ENCODE assay signal across 18 cellular contexts in genomic region chr5:61941637-61942036, GRCh38.
"Had no signal": no experiment of that assay in that cellular context is flagged by ENCODE, and none has a peak within 500 bp of the region (broad histone marks: within the 10 kb centered on the region; RNA-seq: fewer than 3 reads in every experiment).

No MANE protein-coding gene starts in this region.

- H3K36me3 Mint-ChIP-seq: naive thymus-derived CD8-positive, alpha-beta T cell had no signal

- H3K9me3 Mint-ChIP-seq: activated CD8-positive, alpha-beta T cell treated with anti-CD3 and anti-CD28 coated beads for 36 hours; stimulated activated naive CD8-positive, alpha-beta T cell treated with anti-CD3 and anti-CD28 coated beads, Interleukin-15, Interleukin-2, amounts not matched to agents 100 ng/mL and 50 ng/mL, for 24 hours had no signal

- H3K36me3 ChIP-seq: prostate gland, sigmoid colon, thoracic aorta, uterus, WERI-Rb-1 had no signal

- H3K27me3 Mint-ChIP-seq: activated CD8-positive, alpha-beta T cell treated with anti-CD3 and anti-CD28 coated beads for 36 hours; stimulated activated naive CD8-positive, alpha-beta T cell treated with anti-CD3 and anti-CD28 coated beads, Interleukin-15, Interleukin-2, amounts not matched to agents 100 ng/mL and 50 ng/mL, for 24 hours had no signal

- H3K4me1 ChIP-seq: prostate gland, sigmoid colon, uterus had no signal

- H3K4me3 Mint-ChIP-seq: activated CD8-positive, alpha-beta T cell treated with anti-CD3 and anti-CD28 coated beads for 36 hours; activated T-cell treated with anti-CD3 and anti-CD28 coated beads, Interleukin-2, amount 50 U/mL, for 72 hours; naive thymus-derived CD8-positive, alpha-beta T cell; stimulated activated naive CD8-positive, alpha-beta T cell treated with anti-CD3 and anti-CD28 coated beads, Interleukin-15, Interleukin-2, amounts not matched to agents 100 ng/mL and 50 ng/mL, for 24 hours had no signal

- H3K9me3 ChIP-seq: prostate gland, sigmoid colon, thoracic aorta, uterus had no signal

- DNase-seq: activated CD4-positive, alpha-beta T cell treated with anti-CD3 and anti-CD28 coated beads for 4 hours; activated CD8-positive, alpha-beta memory T cell treated with anti-CD3 and anti-CD28 coated beads, Interleukin-2, amount 50 U/mL, for 4 hours; activated CD8-positive, alpha-beta T cell treated with anti-CD3 and anti-CD28 coated beads for 36 hours; activated T-cell treated with anti-CD3 and anti-CD28 coated beads, Interleukin-2, amount 50 U/mL, for 72 hours; caudate nucleus; effector CD8-positive, alpha-beta T cell; hippocampal formation; naive thymus-derived CD8-positive, alpha-beta T cell; sigmoid colon; stimulated activated CD4-positive, alpha-beta T cell treated with anti-CD3 and anti-CD28 coated beads, Interleukin-2, amount 100 ng/mL, for 48 hours; stimulated activated CD8-positive, alpha-beta memory T cell treated with anti-CD3 and anti-CD28 coated beads, Interleukin-4, amount 100 ng/mL, for 48 hours; T-helper 1 cell; uterus; WERI-Rb-1 had no signal

- H3K27ac ChIP-seq: coronary artery, prostate gland, sigmoid colon, thoracic aorta, uterus, WERI-Rb-1 had no signal

- H3K27ac Mint-ChIP-seq: activated CD8-positive, alpha-beta T cell treated with anti-CD3 and anti-CD28 coated beads for 36 hours; activated T-cell treated with anti-CD3 and anti-CD28 coated beads, Interleukin-2, amount 50 U/mL, for 72 hours; naive thymus-derived CD8-positive, alpha-beta T cell; stimulated activated naive CD8-positive, alpha-beta T cell treated with anti-CD3 and anti-CD28 coated beads, Interleukin-15, Interleukin-2, amounts not matched to agents 100 ng/mL and 50 ng/mL, for 24 hours had no signal

- H3K27me3 ChIP-seq: sigmoid colon, uterus had no signal

- H3K4me3 ChIP-seq: coronary artery, prostate gland, sigmoid colon, thoracic aorta, uterus had no signal
